ENCODE assay signal across 9 cellular contexts in the genomic region with DNA sequence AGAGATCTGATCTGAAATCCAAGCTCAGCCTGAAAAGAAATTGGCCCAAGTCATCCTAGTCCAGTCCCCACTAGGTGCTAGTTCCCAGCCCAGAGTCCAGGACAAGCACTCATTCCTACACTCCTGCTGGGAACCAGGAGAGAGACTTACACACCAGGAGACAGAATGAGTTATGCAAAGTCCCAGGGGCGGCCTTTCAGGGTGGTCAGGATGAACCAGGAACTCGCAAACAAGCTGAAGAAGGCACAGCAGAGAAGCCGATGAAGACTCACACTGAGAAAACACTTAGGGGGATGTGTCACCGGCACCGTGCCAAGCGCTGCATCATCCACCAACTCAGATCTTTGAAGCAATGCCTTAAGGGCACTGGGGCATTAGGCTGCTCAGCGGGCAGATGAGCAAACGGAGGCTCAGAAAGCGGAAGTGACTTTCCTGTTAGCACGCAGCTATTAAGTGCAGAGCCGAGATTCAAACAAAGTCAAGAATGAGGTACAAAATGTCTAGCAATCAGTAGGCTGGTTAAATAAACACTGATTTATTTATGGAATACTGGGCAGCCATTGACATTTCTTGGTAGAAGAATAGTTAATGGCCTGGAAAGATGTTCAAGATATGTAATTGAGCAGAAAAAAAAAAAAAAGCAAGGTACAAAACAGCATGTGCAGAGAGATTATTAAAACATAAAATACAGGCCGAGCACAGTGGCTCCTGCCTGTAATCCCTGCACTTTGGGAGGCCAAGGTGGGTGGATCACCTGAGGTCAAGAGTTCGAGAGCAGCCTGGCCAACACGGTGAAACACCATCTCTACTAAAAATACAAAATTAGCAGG.
DNase-seq lines count a peak whose midpoint lies in the region; ATAC-seq and TF ChIP-seq lines count a peak whose summit lies in the region.
"Had no signal": no experiment of that assay in that cellular context is flagged by ENCODE, and none has a peak within 500 bp of the region (broad histone marks: within the 10 kb centered on the region; RNA-seq: fewer than 3 reads in every experiment).

No MANE protein-coding gene starts in this region.

- H3K9me3 ChIP-seq in SJCRH30 (replicated peaks), result no peaks in the 10 kb centered on the region
- H3K9me3 ChIP-seq: HAP-1 had no signal

- no peak overlapping the region for H3K4me3 ChIP-seq in SJCRH30
- H3K4me3 ChIP-seq: HAP-1 had no signal

- no peak for TF ChIP-seq CTCF in AG09319 (IDR thresholded peaks at IDR 0.05; ENCODE audit: low read depth, low read length)

- DNase-seq in AG09319 (ENCODE audit: extremely low read depth, low read depth), result peak; percentile 91
- peak; percentile 81 to 89 for DNase-seq in SJCRH30
- peak; percentile 79 for DNase-seq in activated naive CD8-positive, alpha-beta T cell treated with anti-CD3 and anti-CD28 coated beads for 36 hours
- peak; percentile 97 for DNase-seq in iris pigment epithelial cell (ENCODE audit: low read depth)
- DNase-seq in stimulated activated CD4-positive, alpha-beta T cell treated with anti-CD3 and anti-CD28 coated beads, Interleukin-1b, Interleukin-23, amount 100 ng/mL, for 48 hours, result peak; percentile 90

- ATAC-seq in GM19043 (IDR thresholded peaks at IDR 0.05; ENCODE audit: low read depth, unreplicated experiment) (peak; percentile 62), HG03521 (IDR thresholded peaks at IDR 0.05; ENCODE audit: unreplicated experiment) (peak; percentile 58), GM18873 (IDR thresholded peaks at IDR 0.05; ENCODE audit: low FRiP score, unreplicated experiment) (no peak)

- peak overlapping the region; percentile 54 for H3K4me3 Mint-ChIP-seq in activated naive CD8-positive, alpha-beta T cell treated with anti-CD3 and anti-CD28 coated beads for 36 hours

- H3K4me1 ChIP-seq in SJCRH30, result peaks cover 13% of the 10 kb centered on the region

- H3K36me3 Mint-ChIP-seq in activated naive CD8-positive, alpha-beta T cell treated with anti-CD3 and anti-CD28 coated beads for 36 hours, result no peaks in the 10 kb centered on the region

- H3K4me1 Mint-ChIP-seq in activated naive CD8-positive, alpha-beta T cell treated with anti-CD3 and anti-CD28 coated beads for 36 hours, result peaks cover 20% of the 10 kb centered on the region

- no peaks in the 10 kb centered on the region for H3K36me3 ChIP-seq in SJCRH30
- H3K36me3 ChIP-seq: HAP-1 had no signal

- no peaks in the 10 kb centered on the region for H3K27me3 Mint-ChIP-seq in activated naive CD8-positive, alpha-beta T cell treated with anti-CD3 and anti-CD28 coated beads for 36 hours

- no peak overlapping the region for H3K27ac Mint-ChIP-seq in activated naive CD8-positive, alpha-beta T cell treated with anti-CD3 and anti-CD28 coated beads for 36 hours

- H3K9me3 Mint-ChIP-seq in activated naive CD8-positive, alpha-beta T cell treated with anti-CD3 and anti-CD28 coated beads for 36 hours, result no peaks in the 10 kb centered on the region

- H3K27me3 ChIP-seq in SJCRH30, result no peaks in the 10 kb centered on the region

- no peak overlapping the region for H3K27ac ChIP-seq in SJCRH30
